Comparison of ENCODE assay signal across 8 cellular contexts in genomic region chr22:41092023-41092817, GRCh38. TPM values are rescaled to one million over a fixed set of nuclear protein-coding genes. Genes with fewer than 3 reads are reported as not detected.
DNase-seq lines count a peak whose midpoint lies in the region; ATAC-seq and TF ChIP-seq lines count a peak whose summit lies in the region.

Gene EP300 (plus strand): TSS chr22:41092592. CDS start chr22:41093005, 413 bp downstream.

- TF ChIP-seq POLR2A in adrenal gland (IDR thresholded peaks at IDR 0.05) (peak; percentile 36 to 66), prostate gland (IDR thresholded peaks at IDR 0.05) (peak; percentile 95)

- DNase-seq in GF-D8 (lab: John Stamatoyannopoulos, UW): peak; percentile 19
- DNase-seq in KG1 (lab: John Stamatoyannopoulos, UW): peak; percentile 59
- peak; percentile 80 to 87 (median 85) for DNase-seq in T-helper 1 cell
- peak; percentile 85 to 93 (median 89) for DNase-seq in adrenal gland
- DNase-seq in heart right ventricle: peak; percentile 84 to 88
- peak; percentile 91 for DNase-seq in prostate gland (ENCODE audit: low spot score)
- DNase-seq in ureter (ENCODE audit: low spot score): peak; percentile 92

- intact Hi-C loops in adrenal gland (cut with DNase I) (loop anchor here (5.0 to 10.0 kb wide), 2 partner anchors 70 to 137 kb away; partner anchors contain the start of gene RBX1 (in 1 of the 2)), heart right ventricle (cut with DNase I) (loop anchor here in 8 of 10 donors (1.0 to 10.0 kb wide), 7 partner anchors 69 to 193 kb away; partner anchors contain the start of genes RANGAP1 (in 2 of the 8) and RBX1 (in 2 of the 8)), prostate gland (cut with DNase I) (loop anchor here (5.0 kb wide), 3 partner anchors 70 to 290 kb away; partner anchors contain the start of gene TEF)

- TF ChIP-seq CTCF in adrenal gland (IDR thresholded peaks at IDR 0.05) (peak in 5 of 6 experiments; percentile 17 to 39 (median 36)), heart right ventricle (IDR thresholded peaks at IDR 0.05) (peak in 7 of 9 donors; percentile 24 to 57 (median 39)), prostate gland (IDR thresholded peaks at IDR 0.05) (peak in 3 of 4 experiments; percentile 16 to 70 (median 49))

- H3K9me3 ChIP-seq in adrenal gland (replicated peaks in 1 of 3): no peaks in the 10 kb centered on the region
- no peaks in the 10 kb centered on the region for H3K9me3 ChIP-seq in heart right ventricle
- no peaks in the 10 kb centered on the region for H3K9me3 ChIP-seq in prostate gland

- H3K27me3 ChIP-seq in adrenal gland (no peaks in the 10 kb centered on the region), heart right ventricle (no peaks in the 10 kb centered on the region), prostate gland (replicated peaks; ENCODE audit: insufficient read depth) (no peaks in the 10 kb centered on the region)

- H3K36me3 ChIP-seq in adrenal gland (replicated peaks in 1 of 2): no peaks in the 10 kb centered on the region
- peaks cover 0 to 4% (median 0%) of the 10 kb centered on the region in 9 donors for H3K36me3 ChIP-seq in heart right ventricle
- H3K36me3 ChIP-seq in prostate gland: no peaks in the 10 kb centered on the region

- H3K4me3 ChIP-seq in adrenal gland (peak within 1 kb of the TSS; percentile 89 to 99 (median 96)), heart right ventricle (peak within 1 kb of the TSS; percentile 73 to 100 (median 98)), prostate gland (peak within 1 kb of the TSS; percentile 74 to 99)

- ATAC-seq in GM21619 (IDR thresholded peaks at IDR 0.05; ENCODE audit: unreplicated experiment) (peak; percentile 39), heart right ventricle (peak; percentile 38 to 60 (median 48))

- WGBS in adrenal gland, 4 donors: 0 to 1% (median 0%) methylated on average over 4 to 112 of the region's 112 CpGs; no CpG with 5 or more reads in 1 of the 4 donors
- WGBS in heart right ventricle, 2 donors: 1% methylated on average over 90 to 98 of the region's 112 CpGs
- 1% methylated on average over 60 of the region's 112 CpGs for WGBS in prostate gland

- H3K4me1 ChIP-seq in adrenal gland (replicated peaks in 1 of 2) (peaks cover 11 to 42% of the 10 kb centered on the region in 2 donors), heart right ventricle (peaks cover 0 to 47% (median 39%) of the 10 kb centered on the region in 9 donors), prostate gland (replicated peaks) (peaks cover 5% of the 10 kb centered on the region)

- H3K27ac ChIP-seq in adrenal gland (peak within 1 kb of the TSS; percentile 98 to 100 (median 100)), heart right ventricle (peak within 1 kb of the TSS; percentile 100), prostate gland (peak within 1 kb of the TSS; percentile 100)

RNA-seq across cellular contexts. Expression of gene EP300, which starts in this region (rescaled TPM):
- total RNA-seq in adrenal gland (100 to 1,000 TPM in 1 of 8 donors, 10 to 100 TPM in 7; 49.5 to 161 (median 68.7) TPM), heart right ventricle (10 to 100 TPM; 23.4 to 41.7 (median 36.4) TPM), prostate gland (100 to 1,000 TPM; 130 to 156 TPM), ureter (119 TPM)
- polyA plus RNA-seq in adrenal gland (10 to 100 TPM in 2 of 3 donors, 1 to 10 TPM in 1; 7.0 to 28.4 (median 19.7) TPM), heart right ventricle (10 to 100 TPM in 1 of 2 donors, 1 to 10 TPM in 1; 5.8 to 13.9 TPM)

Comparison
In these comparisons a context has a peak if more than half of its experiments do, and no peak if none do; other contexts are left out.
1. Peak in every context shown above with its lines: DNase-seq, ATAC-seq, H3K4me3 ChIP-seq and H3K27ac ChIP-seq.
2. DNase-seq: peak in every context shown above with its lines; median percentile 92 in ureter; 91 in prostate gland; 89 in adrenal gland; 86 in heart right ventricle; 85 in T-helper 1 cell; 59 in KG1; 19 in GF-D8.